In genomic region chr17:49554694-49555494, GRCh38 we compare ENCODE assay signal across 1 cellular context.
TF ChIP-seq lines count a peak whose summit lies in the region.

No MANE protein-coding gene starts in this region.

TF ChIP-seq in H1, 55 proteins besides CTCF, POLR2A, EP300 and RAD21 (continued from another document):
- no peak for TF ChIP-seq CHD1 (IDR thresholded peaks at IDR 0.05; ENCODE audit: low read depth, low read length)
